Comparison of ENCODE assay signal across 8 cellular contexts in the genomic region with DNA sequence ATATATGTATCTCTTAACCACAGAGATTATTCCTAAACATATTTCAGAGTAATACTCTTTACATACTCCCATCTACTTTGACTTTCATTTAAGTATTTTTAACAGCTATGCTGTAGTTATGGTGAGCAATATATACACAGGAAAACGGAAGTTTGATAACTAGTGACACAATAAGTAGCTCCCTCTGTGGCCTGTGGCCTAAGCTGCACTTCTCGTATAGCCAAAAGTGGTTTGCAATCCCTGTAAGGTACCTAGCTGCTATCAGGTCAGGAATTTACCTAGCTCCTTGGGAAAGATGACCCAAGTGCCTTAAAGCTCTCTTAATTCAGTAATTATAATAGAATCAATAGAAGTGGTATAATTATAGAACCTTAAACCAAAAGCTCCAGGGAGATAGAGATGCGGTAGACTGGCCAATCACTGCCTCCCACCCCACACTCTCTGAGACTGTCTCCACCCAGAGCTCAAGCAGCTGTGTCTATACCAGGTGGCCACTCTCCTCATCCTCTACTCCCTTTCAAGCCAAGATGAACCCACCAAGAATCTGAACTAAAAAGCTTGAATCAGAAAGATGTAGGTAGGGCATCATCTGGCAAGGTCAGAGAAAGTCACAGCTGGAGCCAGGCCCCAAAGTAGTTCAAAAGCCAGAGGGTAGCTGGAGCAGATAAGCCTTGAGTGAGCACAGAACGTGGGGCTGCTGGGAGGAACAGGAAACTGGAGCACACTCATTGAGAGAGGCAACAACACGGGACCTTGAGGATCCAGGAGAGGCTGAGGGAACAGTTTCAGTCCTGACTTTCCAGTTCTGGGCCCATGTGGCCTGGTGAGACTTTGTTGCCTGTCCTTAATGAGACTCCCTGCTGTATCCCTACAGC.
DNase-seq lines count a peak whose midpoint lies in the region; ATAC-seq and TF ChIP-seq lines count a peak whose summit lies in the region.

No MANE protein-coding gene starts in this region.

- H4K20me1 ChIP-seq in hepatocyte (ENCODE audit: insufficient read depth, poor library complexity, severe bottlenecking), result no peaks in the 10 kb centered on the region

- BruUV-seq in Caco-2 (replicated peaks; lab: Mats Ljungman, UMichigan), result no TSS peak

- H3K36me3 ChIP-seq in Caco-2 (ENCODE audit: control insufficient read depth, insufficient read depth, low read length) (no peaks in the 10 kb centered on the region), hepatocyte (replicated peaks; ENCODE audit: insufficient read depth, low read depth) (no peaks in the 10 kb centered on the region)

- H3K9me3 Mint-ChIP-seq in Caco-2 (ENCODE audit: unreplicated experiment) (no peaks in the 10 kb centered on the region), progenitor cell of endocrine pancreas (ENCODE audit: low read depth) (no peaks in the 10 kb centered on the region)

- CTCF ChIA-PET in Caco-2 (lab: Charles Lee), result interaction anchor here (1.1 kb wide), 1 partner anchor 8 kb away, joined by 3 read pairs; no protein-coding TSS in a partner anchor

- no peak overlapping the region for H3K4me2 ChIP-seq in hepatocyte

- 88% methylated on average over 5 of the region's 5 CpGs for WGBS in hepatocyte (ENCODE audit: low lambda C conversion rate, missing lambda C conversion rate)

- H3K9me2 ChIP-seq in hepatocyte (replicated peaks; ENCODE audit: insufficient read depth), result no peaks in the 10 kb centered on the region

- H3K27me3 ChIP-seq in Caco-2 (replicated peaks; ENCODE audit: control insufficient read depth, insufficient read depth, low read length) (no peaks in the 10 kb centered on the region), hepatocyte (no peaks in the 10 kb centered on the region)

- H3K27ac ChIP-seq in hepatocyte, result no peak overlapping the region

- in situ Hi-C loops in GM13977 (cut with MboI; ENCODE audit: low pct_unique_long_range_greater_than_20kb, low sequenced_read_pairs, unreplicated experiment), result no loop called here

- intact Hi-C loops in Caco-2 (cut with micrococcal nuclease; ENCODE audit: unreplicated experiment), result no loop called here

- peak; percentile 11 for TF ChIP-seq CTCF in GM13977 (IDR thresholded peaks at IDR 0.05; ENCODE audit: extremely low read depth, insufficient read depth, missing control alignments)
- no peak for TF ChIP-seq CTCF in fibroblast of pulmonary artery (IDR thresholded peaks at IDR 0.05; ENCODE audit: low read length, missing control alignments)
- no peak for TF ChIP-seq CTCF in Caco-2 (IDR thresholded peaks at IDR 0.05; ENCODE audit: insufficient read depth in 1 of 2, low read depth in 1 of 2, low read length in 1 of 2, severe bottlenecking in 1 of 2, unreplicated experiment in 1 of 2)
- no peak for TF ChIP-seq CTCF in hepatocyte (IDR thresholded peaks at IDR 0.05; ENCODE audit: poor library complexity)
- no peak for TF ChIP-seq CTCF in progenitor cell of endocrine pancreas (IDR thresholded peaks at IDR 0.05; ENCODE audit: unreplicated experiment)

- H3K4me1 Mint-ChIP-seq in Caco-2 (ENCODE audit: low read depth, unreplicated experiment), result no peaks in the 10 kb centered on the region
- H3K4me1 Mint-ChIP-seq in progenitor cell of endocrine pancreas (ENCODE audit: low read depth), result peaks cover 6% of the 10 kb centered on the region

- DNase-seq in GM13977 (ENCODE audit: low spot score), result no peak
- DNase-seq in NAMALWA (ENCODE audit: low spot score), result peak; percentile 50
- DNase-seq in fibroblast of pulmonary artery (ENCODE audit: low read depth), result peak; percentile 39
- no peak for DNase-seq in Caco-2
- no peak for DNase-seq in medulla oblongata (ENCODE audit: extremely low spot score)
- DNase-seq in hepatocyte (ENCODE audit: low spot score), result no peak
- DNase-seq in progenitor cell of endocrine pancreas (ENCODE audit: low spot score, unreplicated experiment), result no peak

- H3K9me3 ChIP-seq in Caco-2 (no peaks in the 10 kb centered on the region), hepatocyte (ENCODE audit: low read depth) (no peaks in the 10 kb centered on the region)

- H3K79me2 ChIP-seq in hepatocyte, result no peaks in the 10 kb centered on the region

- H3K4me3 Mint-ChIP-seq in Caco-2 (ENCODE audit: unreplicated experiment), result no peak overlapping the region
- no peak overlapping the region for H3K4me3 Mint-ChIP-seq in progenitor cell of endocrine pancreas (ENCODE audit: low read depth)

- POLR2A ChIA-PET in Caco-2 (lab: Charles Lee), result no interaction called here

- H3K4me1 ChIP-seq in Caco-2 (no peaks in the 10 kb centered on the region), hepatocyte (ENCODE audit: insufficient read depth) (no peaks in the 10 kb centered on the region)

- H3K4me3 ChIP-seq in fibroblast of pulmonary artery (replicated peaks; ENCODE audit: low read depth, low read length) (no peak overlapping the region), Caco-2 (ENCODE audit: low read depth, low read length) (no peak overlapping the region), hepatocyte (no peak overlapping the region)

- H2AFZ ChIP-seq in hepatocyte, result no peak overlapping the region

- H3K27me3 Mint-ChIP-seq in Caco-2 (ENCODE audit: insufficient read depth, unreplicated experiment), result no peaks in the 10 kb centered on the region
- no peaks in the 10 kb centered on the region for H3K27me3 Mint-ChIP-seq in progenitor cell of endocrine pancreas

- ATAC-seq in GM21737 (IDR thresholded peaks at IDR 0.05; ENCODE audit: unreplicated experiment), result peak; percentile 45

- H3K36me3 Mint-ChIP-seq in Caco-2 (ENCODE audit: insufficient read depth, unreplicated experiment) (no peaks in the 10 kb centered on the region), progenitor cell of endocrine pancreas (ENCODE audit: insufficient read depth) (peaks cover 8% of the 10 kb centered on the region)

- no peak overlapping the region for H3K27ac Mint-ChIP-seq in Caco-2 (ENCODE audit: unreplicated experiment)
- no peak overlapping the region for H3K27ac Mint-ChIP-seq in progenitor cell of endocrine pancreas

Comparison
In these comparisons a context has a peak if more than half of its experiments do, and no peak if none do; other contexts are left out.
1. DNase-seq: peak in NAMALWA (single experiment) and fibroblast of pulmonary artery (single experiment); none in GM13977 (single experiment), Caco-2 (0 of 2), medulla oblongata (single experiment), hepatocyte (single experiment) and progenitor cell of endocrine pancreas (single experiment).